35 cellular contexts compared by ENCODE assay signal in genomic region chr6:40982917-40983316, GRCh38. TPM values are rescaled to one million over a fixed set of nuclear protein-coding genes. Genes with fewer than 3 reads are reported as not detected.
"Had no signal": no experiment of that assay in that cellular context is flagged by ENCODE, and none has a peak within 500 bp of the region (broad histone marks: within the 10 kb centered on the region; RNA-seq: fewer than 3 reads in every experiment).

No MANE protein-coding gene starts in this region.

- H3K27ac Mint-ChIP-seq: activated B cell treated with CpG ODN at 0.5 μM for 24 hours; activated CD4-positive, alpha-beta memory T cell treated with anti-CD3 and anti-CD28 coated beads for 36 hours; activated CD8-positive, alpha-beta T cell treated with anti-CD3 and anti-CD28 coated beads, Interleukin-2, amount 10 ng/mL, durations not matched to agents 7 days and 5 days; activated naive CD8-positive, alpha-beta T cell; activated T-helper 17 cell treated with anti-CD3 and anti-CD28 coated beads, Interleukin-2, amount 50 U/mL, for 72 hours; dendritic cell treated with granulocyte-macrophage colony-stimulating factor and Interleukin-4, amounts not matched to agents 40 ng/mL and 50 ng/mL, for 4 days; endodermal cell had no signal

- ATAC-seq: activated CD4-positive, CD25-positive, alpha-beta regulatory T cell treated with anti-CD3 and anti-CD28 coated beads, Interleukin-2, amount 50 U/mL, for 24 hours; activated CD8-positive, alpha-beta T cell treated with anti-CD3 and anti-CD28 coated beads, Interleukin-2, amount 10 ng/mL, durations not matched to agents 7 days and 5 days; activated T-cell treated with anti-CD3 and anti-CD28 coated beads, Interleukin-2, amount 50 U/mL, for 4 hours; activated T-helper 17 cell treated with anti-CD3 and anti-CD28 coated beads, Interleukin-2, amount 50 U/mL, for 72 hours; esophagus mucosa; gastroesophageal sphincter; heart right ventricle had no signal

- H3K4me3 ChIP-seq: coronary artery, dorsolateral prefrontal cortex, gastroesophageal sphincter, heart right ventricle had no signal

- H3K4me3 Mint-ChIP-seq: activated B cell treated with CpG ODN at 0.5 μM for 24 hours; activated CD4-positive, alpha-beta memory T cell treated with anti-CD3 and anti-CD28 coated beads for 36 hours; activated CD8-positive, alpha-beta T cell treated with anti-CD3 and anti-CD28 coated beads, Interleukin-2, amount 10 ng/mL, durations not matched to agents 7 days and 5 days; activated naive CD8-positive, alpha-beta T cell; activated T-cell treated with anti-CD3 and anti-CD28 coated beads, Interleukin-2, amount 50 U/mL, for 4 hours; activated T-helper 17 cell treated with anti-CD3 and anti-CD28 coated beads, Interleukin-2, amount 50 U/mL, for 72 hours; central memory CD8-positive, alpha-beta T cell; dendritic cell treated with granulocyte-macrophage colony-stimulating factor and Interleukin-4, amounts not matched to agents 40 ng/mL and 50 ng/mL, for 4 days; endodermal cell had no signal

- H3K36me3 ChIP-seq: brain microvascular endothelial cell, gastroesophageal sphincter, heart right ventricle had no signal

- H3K9me3 Mint-ChIP-seq: activated B cell treated with CpG ODN at 0.5 μM for 24 hours; activated CD4-positive, alpha-beta memory T cell treated with anti-CD3 and anti-CD28 coated beads for 36 hours; activated T-cell treated with anti-CD3 and anti-CD28 coated beads, Interleukin-2, amount 50 U/mL, for 4 hours; activated T-helper 17 cell treated with anti-CD3 and anti-CD28 coated beads, Interleukin-2, amount 50 U/mL, for 72 hours; central memory CD8-positive, alpha-beta T cell; dendritic cell treated with granulocyte-macrophage colony-stimulating factor and Interleukin-4, amounts not matched to agents 40 ng/mL and 50 ng/mL, for 4 days; endodermal cell had no signal

- H3K27me3 ChIP-seq: brain microvascular endothelial cell had no signal

- H3K9me3 ChIP-seq: gastroesophageal sphincter, heart right ventricle had no signal

- H3K36me3 Mint-ChIP-seq: activated CD4-positive, alpha-beta memory T cell treated with anti-CD3 and anti-CD28 coated beads for 36 hours; activated naive CD8-positive, alpha-beta T cell had no signal

- H3K27ac ChIP-seq: brain microvascular endothelial cell, coronary artery, dorsolateral prefrontal cortex, gastroesophageal sphincter, heart right ventricle, VCaP had no signal

- H3K4me1 Mint-ChIP-seq: activated B cell treated with CpG ODN at 0.5 μM for 24 hours; activated T-helper 17 cell treated with anti-CD3 and anti-CD28 coated beads, Interleukin-2, amount 50 U/mL, for 72 hours; central memory CD8-positive, alpha-beta T cell had no signal

- DNase-seq: activated B cell treated with CpG ODN at 0.5 μM for 24 hours; activated CD4-positive, alpha-beta memory T cell treated with anti-CD3 and anti-CD28 coated beads for 36 hours; activated CD4-positive, alpha-beta T cell treated with anti-CD3 and anti-CD28 coated beads for 48 hours; activated CD8-positive, alpha-beta memory T cell treated with anti-CD3 and anti-CD28 coated beads, Interleukin-2, amount 50 U/mL, for 48 hours; activated CD8-positive, alpha-beta T cell treated with anti-CD3 and anti-CD28 coated beads, Interleukin-2, amount 10 ng/mL, durations not matched to agents 7 days and 5 days; activated effector memory CD4-positive, alpha-beta T cell treated with Interleukin-2 at 50 U/mL for 16 hours; activated gamma-delta T cell treated with Interleukin-2 at 50 U/mL for 16 hours; activated naive CD4-positive, alpha-beta T cell treated with anti-CD3 and anti-CD28 coated beads, Interleukin-2, amount 50 U/mL, for 16 hours; activated naive CD4-positive, alpha-beta T cell treated with Interleukin-2 at 50 U/mL for 16 hours; activated T-cell treated with anti-CD3 and anti-CD28 coated beads, Interleukin-2, amount 50 U/mL, for 4 hours; amniotic stem cell; anterior cingulate cortex; brain microvascular endothelial cell; dorsolateral prefrontal cortex; effector memory CD4-positive, alpha-beta T cell; endodermal cell; foreskin melanocyte; heart right ventricle; T-helper 2 cell had no signal

- H3K4me1 ChIP-seq: gastroesophageal sphincter, heart right ventricle had no signal

RNA-seq across cellular contexts. Expression of gene UNC5CL, which starts 56.1 kb away (rescaled TPM):
- total RNA-seq: glomerular endothelial cell had no signal

RNA-seq across cellular contexts. Expression of gene TSPO2, which starts 59.4 kb away (rescaled TPM):
- total RNA-seq: activated B cell treated with CpG ODN at 0.5 μM for 24 hours; activated CD4-positive, alpha-beta memory T cell treated with anti-CD3 and anti-CD28 coated beads for 36 hours; activated CD8-positive, alpha-beta T cell treated with anti-CD3 and anti-CD28 coated beads, Interleukin-2, amount 10 ng/mL, durations not matched to agents 7 days and 5 days; activated T-cell treated with anti-CD3 and anti-CD28 coated beads, Interleukin-2, amount 50 U/mL, for 4 hours; activated T-helper 17 cell treated with anti-CD3 and anti-CD28 coated beads, Interleukin-2, amount 50 U/mL, for 72 hours; astrocyte; bronchial epithelial cell; cardiac septum; cerebellum; dorsolateral prefrontal cortex; endodermal cell; epithelial cell of proximal tubule; esophagus mucosa; gastroesophageal sphincter; glomerular endothelial cell; heart right ventricle; T-helper 1 cell treated with Interleukin-12 subunit alpha and Interleukin-12 subunit beta and Interleukin-4 antibody, amounts not matched to agents 30 ng/mL and 1 ng/mL, for 36 hours had no signal
- polyA plus RNA-seq: heart right ventricle had no signal
